Comparison of ENCODE assay signal across 1 cellular context in the genomic region with DNA sequence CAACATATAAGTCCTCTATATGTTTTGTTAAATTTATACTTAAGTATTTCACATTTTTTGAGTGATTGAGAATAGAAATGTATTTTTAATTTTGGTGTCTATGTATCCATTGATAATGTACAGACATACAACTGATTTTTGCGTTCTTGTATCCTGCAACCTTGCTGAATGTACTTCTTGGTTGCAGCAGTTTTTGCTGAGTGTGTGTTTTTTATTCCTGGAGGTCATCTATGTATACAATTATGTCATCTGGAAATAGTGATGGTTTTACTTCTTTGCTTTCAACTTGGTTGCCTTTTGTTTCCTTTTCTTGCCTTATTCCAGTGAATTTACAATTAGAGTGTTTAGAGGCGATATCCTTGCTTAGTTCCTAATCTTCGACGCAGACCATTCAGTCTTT.
A peak's percentile ranks its signal among the peaks of the same experiment; 100 is the strongest.
TF ChIP-seq lines count a peak whose summit lies in the region.

No MANE protein-coding gene starts in this region.

TF ChIP-seq in K562, 482 proteins besides CTCF, POLR2A, EP300 and RAD21 (continued from another document):
- TF ChIP-seq, protein P1, sequence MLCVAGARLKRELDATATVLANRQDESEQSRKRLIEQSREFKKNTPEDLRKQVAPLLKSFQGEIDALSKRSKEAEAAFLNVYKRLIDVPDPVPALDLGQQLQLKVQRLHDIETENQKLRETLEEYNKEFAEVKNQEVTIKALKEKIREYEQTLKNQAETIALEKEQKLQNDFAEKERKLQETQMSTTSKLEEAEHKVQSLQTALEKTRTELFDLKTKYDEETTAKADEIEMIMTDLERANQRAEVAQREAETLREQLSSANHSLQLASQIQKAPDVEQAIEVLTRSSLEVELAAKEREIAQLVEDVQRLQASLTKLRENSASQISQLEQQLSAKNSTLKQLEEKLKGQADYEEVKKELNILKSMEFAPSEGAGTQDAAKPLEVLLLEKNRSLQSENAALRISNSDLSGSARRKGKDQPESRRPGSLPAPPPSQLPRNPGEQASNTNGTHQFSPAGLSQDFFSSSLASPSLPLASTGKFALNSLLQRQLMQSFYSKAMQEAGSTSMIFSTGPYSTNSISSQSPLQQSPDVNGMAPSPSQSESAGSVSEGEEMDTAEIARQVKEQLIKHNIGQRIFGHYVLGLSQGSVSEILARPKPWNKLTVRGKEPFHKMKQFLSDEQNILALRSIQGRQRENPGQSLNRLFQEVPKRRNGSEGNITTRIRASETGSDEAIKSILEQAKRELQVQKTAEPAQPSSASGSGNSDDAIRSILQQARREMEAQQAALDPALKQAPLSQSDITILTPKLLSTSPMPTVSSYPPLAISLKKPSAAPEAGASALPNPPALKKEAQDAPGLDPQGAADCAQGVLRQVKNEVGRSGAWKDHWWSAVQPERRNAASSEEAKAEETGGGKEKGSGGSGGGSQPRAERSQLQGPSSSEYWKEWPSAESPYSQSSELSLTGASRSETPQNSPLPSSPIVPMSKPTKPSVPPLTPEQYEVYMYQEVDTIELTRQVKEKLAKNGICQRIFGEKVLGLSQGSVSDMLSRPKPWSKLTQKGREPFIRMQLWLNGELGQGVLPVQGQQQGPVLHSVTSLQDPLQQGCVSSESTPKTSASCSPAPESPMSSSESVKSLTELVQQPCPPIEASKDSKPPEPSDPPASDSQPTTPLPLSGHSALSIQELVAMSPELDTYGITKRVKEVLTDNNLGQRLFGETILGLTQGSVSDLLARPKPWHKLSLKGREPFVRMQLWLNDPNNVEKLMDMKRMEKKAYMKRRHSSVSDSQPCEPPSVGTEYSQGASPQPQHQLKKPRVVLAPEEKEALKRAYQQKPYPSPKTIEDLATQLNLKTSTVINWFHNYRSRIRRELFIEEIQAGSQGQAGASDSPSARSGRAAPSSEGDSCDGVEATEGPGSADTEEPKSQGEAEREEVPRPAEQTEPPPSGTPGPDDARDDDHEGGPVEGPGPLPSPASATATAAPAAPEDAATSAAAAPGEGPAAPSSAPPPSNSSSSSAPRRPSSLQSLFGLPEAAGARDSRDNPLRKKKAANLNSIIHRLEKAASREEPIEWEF (CRISPR knock-in tag; IDR thresholded peaks at IDR 0.05), result no peak
- no peak for TF ChIP-seq HNRNPL (IDR thresholded peaks at IDR 0.05; ENCODE audit: low read depth, low read length)
- TF ChIP-seq, protein P2, sequence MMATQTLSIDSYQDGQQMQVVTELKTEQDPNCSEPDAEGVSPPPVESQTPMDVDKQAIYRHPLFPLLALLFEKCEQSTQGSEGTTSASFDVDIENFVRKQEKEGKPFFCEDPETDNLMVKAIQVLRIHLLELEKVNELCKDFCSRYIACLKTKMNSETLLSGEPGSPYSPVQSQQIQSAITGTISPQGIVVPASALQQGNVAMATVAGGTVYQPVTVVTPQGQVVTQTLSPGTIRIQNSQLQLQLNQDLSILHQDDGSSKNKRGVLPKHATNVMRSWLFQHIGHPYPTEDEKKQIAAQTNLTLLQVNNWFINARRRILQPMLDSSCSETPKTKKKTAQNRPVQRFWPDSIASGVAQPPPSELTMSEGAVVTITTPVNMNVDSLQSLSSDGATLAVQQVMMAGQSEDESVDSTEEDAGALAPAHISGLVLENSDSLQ (IDR thresholded peaks at IDR 0.05), result no peak
- TF ChIP-seq, protein P3, sequence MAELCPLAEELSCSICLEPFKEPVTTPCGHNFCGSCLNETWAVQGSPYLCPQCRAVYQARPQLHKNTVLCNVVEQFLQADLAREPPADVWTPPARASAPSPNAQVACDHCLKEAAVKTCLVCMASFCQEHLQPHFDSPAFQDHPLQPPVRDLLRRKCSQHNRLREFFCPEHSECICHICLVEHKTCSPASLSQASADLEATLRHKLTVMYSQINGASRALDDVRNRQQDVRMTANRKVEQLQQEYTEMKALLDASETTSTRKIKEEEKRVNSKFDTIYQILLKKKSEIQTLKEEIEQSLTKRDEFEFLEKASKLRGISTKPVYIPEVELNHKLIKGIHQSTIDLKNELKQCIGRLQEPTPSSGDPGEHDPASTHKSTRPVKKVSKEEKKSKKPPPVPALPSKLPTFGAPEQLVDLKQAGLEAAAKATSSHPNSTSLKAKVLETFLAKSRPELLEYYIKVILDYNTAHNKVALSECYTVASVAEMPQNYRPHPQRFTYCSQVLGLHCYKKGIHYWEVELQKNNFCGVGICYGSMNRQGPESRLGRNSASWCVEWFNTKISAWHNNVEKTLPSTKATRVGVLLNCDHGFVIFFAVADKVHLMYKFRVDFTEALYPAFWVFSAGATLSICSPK (IDR thresholded peaks at IDR 0.05; ENCODE audit: borderline replicate concordance), result no peak
- no peak for TF ChIP-seq DMBX1 (CRISPR knock-in tag; IDR thresholded peaks at IDR 0.05; ENCODE audit: borderline replicate concordance)
- no peak for TF ChIP-seq DDX20 (tag; IDR thresholded peaks at IDR 0.05; ENCODE audit: low read depth)
- TF ChIP-seq MAFK (IDR thresholded peaks at IDR 0.05; ENCODE audit: low read length), result peak; percentile 93
- TF ChIP-seq MYBL2 (IDR thresholded peaks at IDR 0.05; ENCODE audit: low read depth), result no peak
- no peak for TF ChIP-seq MYBL2 (CRISPR knock-in tag; IDR thresholded peaks at IDR 0.05; ENCODE audit: borderline replicate concordance)
- no peak for TF ChIP-seq PHF21A (IDR thresholded peaks at IDR 0.05; ENCODE audit: borderline replicate concordance, low read depth)
- peak; percentile 93 for TF ChIP-seq MAFF (IDR thresholded peaks at IDR 0.05; ENCODE audit: low read length)
- TF ChIP-seq ZNF23 (CRISPR knock-in tag; IDR thresholded peaks at IDR 0.05), result no peak
- TF ChIP-seq, protein P4, sequence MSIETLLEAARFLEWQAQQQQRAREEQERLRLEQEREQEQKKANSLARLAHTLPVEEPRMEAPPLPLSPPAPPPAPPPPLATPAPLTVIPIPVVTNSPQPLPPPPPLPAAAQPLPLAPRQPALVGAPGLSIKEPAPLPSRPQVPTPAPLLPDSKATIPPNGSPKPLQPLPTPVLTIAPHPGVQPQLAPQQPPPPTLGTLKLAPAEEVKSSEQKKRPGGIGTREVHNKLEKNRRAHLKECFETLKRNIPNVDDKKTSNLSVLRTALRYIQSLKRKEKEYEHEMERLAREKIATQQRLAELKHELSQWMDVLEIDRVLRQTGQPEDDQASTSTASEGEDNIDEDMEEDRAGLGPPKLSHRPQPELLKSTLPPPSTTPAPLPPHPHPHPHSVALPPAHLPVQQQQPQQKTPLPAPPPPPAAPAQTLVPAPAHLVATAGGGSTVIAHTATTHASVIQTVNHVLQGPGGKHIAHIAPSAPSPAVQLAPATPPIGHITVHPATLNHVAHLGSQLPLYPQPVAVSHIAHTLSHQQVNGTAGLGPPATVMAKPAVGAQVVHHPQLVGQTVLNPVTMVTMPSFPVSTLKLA (conservative IDR thresholded peaks at IDR 0.05), result no peak
- peak; percentile 88 for TF ChIP-seq MAFG (tag; conservative IDR thresholded peaks at IDR 0.05)
- TF ChIP-seq NONO (IDR thresholded peaks at IDR 0.05; ENCODE audit: low read depth in 2 of 2, low read length in 1 of 2), result no peak
